12 cellular contexts compared by ENCODE assay signal in genomic region chr3:145798005-145798404, GRCh38.
DNase-seq lines count a peak whose midpoint lies in the region; TF ChIP-seq lines count a peak whose summit lies in the region.
"Had no signal": no experiment of that assay in that cellular context is flagged by ENCODE, and none has a peak within 500 bp of the region (broad histone marks: within the 10 kb centered on the region; RNA-seq: fewer than 3 reads in every experiment).

No MANE protein-coding gene starts in this region.

- no peak overlapping the region for H3K14ac ChIP-seq in neuronal stem cell (ENCODE audit: low read length)

- no peak overlapping the region for H4K8ac ChIP-seq in neuronal stem cell (ENCODE audit: low read depth, low read length)

- no CpG with 5 or more reads among the region's 3 CpGs for WGBS in neuronal stem cell (ENCODE audit: extremely low coverage in 2 of 2, insufficient read length in 2 of 2, insufficient replicate concordance in 1 of 2), 2 donors

- no peak overlapping the region for H3K23ac ChIP-seq in neuronal stem cell (ENCODE audit: low read depth, low read length, poor library complexity)

- no peaks in the 10 kb centered on the region for H3K36me3 ChIP-seq in neuronal stem cell (replicated peaks in 1 of 2; ENCODE audit: control insufficient read depth in 2 of 2, insufficient read depth in 2 of 2, low read length in 2 of 2)
- H3K36me3 ChIP-seq: BLaER1 treated with 17β-estradiol and CSF1 and Interleukin-3, amounts not matched to agents 10 nM and 100 nM; HAP-1 had no signal

- H3K79me1 ChIP-seq in neuronal stem cell (ENCODE audit: low read depth, low read length): no peaks in the 10 kb centered on the region

- H3K27ac ChIP-seq in neuronal stem cell (replicated peaks; ENCODE audit: low read length): no peak overlapping the region
- H3K27ac ChIP-seq: BLaER1 treated with 17β-estradiol and CSF1 and Interleukin-3, amounts not matched to agents 10 nM and 100 nM had no signal

- no peak overlapping the region for H3K4ac ChIP-seq in neuronal stem cell (ENCODE audit: low read length)

- no peak overlapping the region for H2BK12ac ChIP-seq in neuronal stem cell (ENCODE audit: low read length)

- H2AK5ac ChIP-seq in neuronal stem cell (ENCODE audit: low read depth, low read length): no peak overlapping the region

- H4K91ac ChIP-seq in neuronal stem cell (ENCODE audit: low read depth, low read length, poor library complexity): no peak overlapping the region

- peaks cover 4 to 6% of the 10 kb centered on the region in 2 donors for H3K4me1 ChIP-seq in neuronal stem cell (ENCODE audit: control insufficient read depth in 2 of 2, insufficient read depth in 1 of 2, low read depth in 1 of 2, low read length in 2 of 2)
- H3K4me1 ChIP-seq: BLaER1 treated with 17β-estradiol and CSF1 and Interleukin-3, amounts not matched to agents 10 nM and 100 nM had no signal

- TF ChIP-seq CTCF in epithelial cell of esophagus (IDR thresholded peaks at IDR 0.05; ENCODE audit: insufficient read depth, low read depth, low read length, missing control alignments): no peak

- H2AFZ ChIP-seq in neuronal stem cell (ENCODE audit: low read length): peak overlapping the region; percentile 72

- H3K27me3 ChIP-seq in neuronal stem cell (ENCODE audit: control insufficient read depth in 3 of 3, insufficient read depth in 3 of 3, low read depth in 1 of 3, low read length in 3 of 3): no peaks in the 10 kb centered on the region
- H3K27me3 ChIP-seq: BLaER1 treated with 17β-estradiol and CSF1 and Interleukin-3, amounts not matched to agents 10 nM and 100 nM had no signal

- DNase-seq in NCI-H748 (lab: John Stamatoyannopoulos, UW; ENCODE audit: unreplicated experiment): peak; percentile 5
- no peak for DNase-seq in NCI-H748 treated with DMSO at 0.1 percent for 48 hours (lab: John Stamatoyannopoulos, UW)
- DNase-seq in epithelial cell of esophagus (ENCODE audit: low read depth): peak; percentile 30
- DNase-seq in neuronal stem cell (ENCODE audit: low spot score): no peak
- no peak for DNase-seq in middle frontal gyrus (ENCODE audit: extremely low spot score, low spot score)
- no peak for DNase-seq in medulla oblongata (ENCODE audit: extremely low spot score)
- no peak for DNase-seq in GM19238 (ENCODE audit: insufficient read length, low spot score)
- DNase-seq: 8988T; CD4-positive, CD25-positive, alpha-beta regulatory T cell; DMS53 had no signal

- H3K9ac ChIP-seq in neuronal stem cell (ENCODE audit: low read depth, low read length, poor library complexity): no peak overlapping the region
- H3K9ac ChIP-seq: BLaER1 treated with 17β-estradiol and CSF1 and Interleukin-3, amounts not matched to agents 10 nM and 100 nM had no signal

- H3K18ac ChIP-seq in neuronal stem cell (ENCODE audit: low read length): no peak overlapping the region

- no peak overlapping the region for H3K4me2 ChIP-seq in neuronal stem cell (ENCODE audit: insufficient read depth, low read length, poor library complexity, severe bottlenecking)
- H3K4me2 ChIP-seq: BLaER1 treated with 17β-estradiol and CSF1 and Interleukin-3, amounts not matched to agents 10 nM and 100 nM had no signal

- no peak overlapping the region for H2BK15ac ChIP-seq in neuronal stem cell (ENCODE audit: low read length)

- no peaks in the 10 kb centered on the region for H3K9me3 ChIP-seq in neuronal stem cell (replicated peaks in 1 of 2; ENCODE audit: control insufficient read depth in 2 of 2, insufficient read depth in 1 of 2, low read depth in 1 of 2, low read length in 2 of 2)

- H2BK5ac ChIP-seq in neuronal stem cell (ENCODE audit: low read length): no peak overlapping the region

- no peak overlapping the region for H3K4me3 ChIP-seq in epithelial cell of esophagus (ENCODE audit: low read length)
- no peak overlapping the region for H3K4me3 ChIP-seq in neuronal stem cell (ENCODE audit: low read length in 2 of 2)
- H3K4me3 ChIP-seq: BLaER1 treated with 17β-estradiol and CSF1 and Interleukin-3, amounts not matched to agents 10 nM and 100 nM; HAP-1 had no signal

- no peak overlapping the region for H2BK120ac ChIP-seq in neuronal stem cell (ENCODE audit: low read depth, low read length)

Comparison
In these comparisons a context has a peak if more than half of its experiments do, and no peak if none do; other contexts are left out.
1. DNase-seq: peak in NCI-H748 (single experiment) and epithelial cell of esophagus (single experiment); none in NCI-H748 treated with DMSO at 0.1 percent for 48 hours (single experiment), neuronal stem cell (single experiment), middle frontal gyrus (single experiment), medulla oblongata (single experiment) and GM19238 (single experiment).